ENCODE assay signal across 20 cellular contexts in the genomic region with DNA sequence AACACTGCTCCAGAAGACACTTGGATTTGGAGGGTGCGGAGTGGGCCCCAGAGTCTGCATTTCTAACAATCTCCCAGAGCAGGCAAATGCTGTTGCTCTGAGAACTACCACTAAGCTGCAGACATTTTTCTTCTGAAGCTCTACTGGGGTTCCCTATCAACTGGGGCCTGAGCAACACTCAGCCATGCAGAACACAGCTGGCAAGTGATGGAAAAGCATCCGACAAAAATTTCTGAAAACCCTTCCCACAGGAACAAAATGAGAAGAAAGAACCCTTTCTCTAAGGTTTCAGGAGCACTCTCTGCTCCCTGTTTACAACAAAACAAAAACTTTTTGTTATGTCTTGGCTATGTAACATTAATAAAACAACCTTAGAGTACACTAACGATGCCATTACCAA.
"Had no signal": no experiment of that assay in that cellular context is flagged by ENCODE, and none has a peak within 500 bp of the region (broad histone marks: within the 10 kb centered on the region; RNA-seq: fewer than 3 reads in every experiment).

No MANE protein-coding gene starts in this region.

- H3K9me3 Mint-ChIP-seq: immature natural killer cell had no signal

- H3K4me3 Mint-ChIP-seq: central memory CD8-positive, alpha-beta T cell; effector memory CD8-positive, alpha-beta T cell; immature natural killer cell; naive thymus-derived CD4-positive, alpha-beta T cell; nephron progenitor cell had no signal

- H3K27ac ChIP-seq: esophagus squamous epithelium, gastroesophageal sphincter, left ventricle myocardium inferior, lower lobe of right lung, neutrophil, right atrium auricular region, tibial artery had no signal

- ATAC-seq: effector memory CD8-positive, alpha-beta T cell; gastroesophageal sphincter; left cardiac atrium; lower lobe of right lung; naive thymus-derived CD4-positive, alpha-beta T cell had no signal

- H3K27me3 ChIP-seq: right atrium auricular region had no signal

- DNase-seq: effector memory CD8-positive, alpha-beta T cell; esophagus squamous epithelium; foreskin fibroblast; immature natural killer cell; left cardiac atrium; left ventricle myocardium inferior; lower lobe of right lung; mesenchymal stem cell; naive thymus-derived CD4-positive, alpha-beta T cell; nephron progenitor cell; posterior cingulate gyrus; small intestine; stimulated activated CD4-positive, alpha-beta T cell treated with anti-CD3 and anti-CD28 coated beads, Interleukin-12 subunit alpha, Interleukin-12 subunit beta, amount 100 ng/mL, for 4 hours; stimulated activated naive CD4-positive, alpha-beta T cell treated with Interleukin-2 at 50 U/mL for 16 hours; tibial artery had no signal

- H3K4me3 ChIP-seq: esophagus squamous epithelium, gastroesophageal sphincter, left ventricle myocardium inferior, lower lobe of right lung, right atrium auricular region, tibial artery had no signal

- H3K27ac Mint-ChIP-seq: effector memory CD8-positive, alpha-beta T cell; immature natural killer cell; naive thymus-derived CD4-positive, alpha-beta T cell; nephron progenitor cell had no signal

- FAIRE-seq: keratinocyte, small intestine had no signal
